In genomic region chr16:54280751-54281150, GRCh38 we compare ENCODE assay signal across 14 cellular contexts. TPM values are rescaled to one million over a fixed set of nuclear protein-coding genes. Genes with fewer than 3 reads are reported as not detected.
DNase-seq lines count a peak whose midpoint lies in the region; TF ChIP-seq lines count a peak whose summit lies in the region.
"Had no signal": no experiment of that assay in that cellular context is flagged by ENCODE, and none has a peak within 500 bp of the region (broad histone marks: within the 10 kb centered on the region; RNA-seq: fewer than 3 reads in every experiment).

No MANE protein-coding gene starts in this region.

- DNase-seq in EH (ENCODE audit: low read depth) = peak; percentile 50
- peak; percentile 62 for DNase-seq in LHCN-M2 (ENCODE audit: low read depth)
- DNase-seq in nephron progenitor cell = no peak
- no peak for DNase-seq in NCI-H2081 treated with DMSO at 0.1 percent for 48 hours (lab: John Stamatoyannopoulos, UW)
- DNase-seq in RPMI8226 = no peak
- no peak for DNase-seq in SKM-1 (lab: John Stamatoyannopoulos, UW; ENCODE audit: unreplicated experiment)
- DNase-seq: CD4-positive, alpha-beta T cell; effector CD8-positive, alpha-beta T cell; KG1; NCI-H2029; NCI-H82; right lobe of liver had no signal

- H3K27ac Mint-ChIP-seq in brain (peak overlapping the region in 1 of 5 experiments; percentile 8), nephron progenitor cell (no peak overlapping the region)
- H3K27ac Mint-ChIP-seq: CD4-positive, alpha-beta T cell; natural killer cell treated with Interleukin-12 subunit alpha and Interleukin-12 subunit beta and Interleukin-15 and Interleukin-18, amount 100 ng/mL, for 72 hours had no signal

- peaks cover 96% of the 10 kb centered on the region for H3K27me3 Mint-ChIP-seq in brain
- peaks cover 79% of the 10 kb centered on the region for H3K27me3 Mint-ChIP-seq in nephron progenitor cell (ENCODE audit: low read depth, poor library complexity)

- peaks cover 29% of the 10 kb centered on the region for H3K36me3 Mint-ChIP-seq in brain
- H3K36me3 Mint-ChIP-seq in nephron progenitor cell (ENCODE audit: low read depth) = no peaks in the 10 kb centered on the region
- H3K36me3 Mint-ChIP-seq: natural killer cell treated with Interleukin-12 subunit alpha and Interleukin-12 subunit beta and Interleukin-15 and Interleukin-18, amount 100 ng/mL, for 72 hours had no signal

- H3K4me3 Mint-ChIP-seq in brain = peak overlapping the region in 3 of 5 experiments; percentile 11 to 34 (median 33)
- peak overlapping the region; percentile 59 for H3K4me3 Mint-ChIP-seq in nephron progenitor cell
- H3K4me3 Mint-ChIP-seq: CD4-positive, alpha-beta T cell; natural killer cell treated with Interleukin-12 subunit alpha and Interleukin-12 subunit beta and Interleukin-15 and Interleukin-18, amount 100 ng/mL, for 72 hours had no signal

- peaks cover 0 to 11% (median 3%) of the 10 kb centered on the region in 5 experiments for H3K9me3 Mint-ChIP-seq in brain
- H3K9me3 Mint-ChIP-seq in nephron progenitor cell = no peaks in the 10 kb centered on the region
- H3K9me3 Mint-ChIP-seq: CD4-positive, alpha-beta T cell; natural killer cell treated with Interleukin-12 subunit alpha and Interleukin-12 subunit beta and Interleukin-15 and Interleukin-18, amount 100 ng/mL, for 72 hours had no signal

- TF ChIP-seq CTCF in brain (conservative IDR thresholded peaks at IDR 0.05) (no peak), nephron progenitor cell (IDR thresholded peaks at IDR 0.05) (no peak)

- peaks cover 55% of the 10 kb centered on the region for H3K4me1 Mint-ChIP-seq in brain
- H3K4me1 Mint-ChIP-seq in nephron progenitor cell = peaks cover 61% of the 10 kb centered on the region

RNA-seq across cellular contexts. Expression of gene IRX3, which starts 5.8 kb away (rescaled TPM):
- total RNA-seq in LHCN-M2 (2014; rRNA removed) = 82.7 and 84.1 TPM in 2 replicates
- polyA plus RNA-seq in LHCN-M2 (2012) = 66.9 TPM
- 58.7 TPM for polyA plus RNA-seq in brain (ENCODE audit: insufficient read depth, low read depth, low replicate concordance)
- total RNA-seq: CD4-positive, alpha-beta T cell; natural killer cell treated with Interleukin-12 subunit alpha and Interleukin-12 subunit beta and Interleukin-15 and Interleukin-18, amount 100 ng/mL, for 72 hours had no signal

Comparison
In these comparisons a context has a peak if more than half of its experiments do, and no peak if none do; other contexts are left out.
1. DNase-seq: peak in EH (single experiment) and LHCN-M2 (single experiment); none in nephron progenitor cell (single experiment), NCI-H2081 treated with DMSO at 0.1 percent for 48 hours (single experiment), RPMI8226 (single experiment) and SKM-1 (single experiment).